8 cellular contexts compared by ENCODE assay signal in the genomic region with DNA sequence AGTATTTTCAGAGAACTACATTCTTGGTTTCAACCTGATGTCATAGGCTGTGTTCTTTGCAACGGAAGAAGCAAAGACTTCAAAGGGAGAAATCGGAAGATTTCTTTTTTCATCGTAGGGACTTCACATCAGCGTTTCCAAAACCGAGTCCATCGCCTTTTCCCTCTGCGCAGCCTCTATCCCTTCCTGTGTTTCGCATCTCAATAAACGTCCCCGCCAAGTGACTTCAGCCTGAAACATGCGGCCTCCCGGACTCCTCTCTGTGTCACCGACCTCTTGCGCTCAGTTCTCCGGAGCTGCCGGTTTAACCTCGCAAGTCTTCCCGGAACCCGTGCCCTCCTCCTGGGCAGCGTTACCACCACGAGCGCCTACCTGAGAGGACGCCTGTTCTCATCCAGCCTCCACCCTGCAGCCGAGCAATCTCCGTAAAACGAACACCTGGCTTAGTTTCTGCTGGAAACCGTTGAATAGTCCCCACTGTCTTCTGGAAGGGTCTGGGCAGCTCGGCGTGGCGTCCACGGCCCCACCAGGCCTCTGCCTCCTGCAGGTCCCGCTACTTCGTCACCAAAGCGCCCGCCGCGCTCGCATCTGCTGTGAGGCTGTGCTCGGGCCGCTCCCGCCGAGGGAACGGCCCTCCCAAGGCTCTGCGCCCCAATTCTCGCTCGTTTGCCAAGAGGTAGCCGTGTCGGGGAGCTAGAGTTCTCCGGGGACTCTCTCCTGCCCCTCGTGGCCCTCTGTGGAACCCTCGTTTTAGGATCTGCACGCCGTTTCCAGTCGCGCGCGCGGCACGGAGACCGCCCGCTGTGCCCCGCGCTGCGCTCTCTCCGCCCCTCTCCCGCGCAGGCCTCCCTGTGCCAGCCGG. TPM values are rescaled to one million over a fixed set of nuclear protein-coding genes. Genes with fewer than 3 reads are reported as not detected.
DNase-seq lines count a peak whose midpoint lies in the region; ATAC-seq and TF ChIP-seq lines count a peak whose summit lies in the region.

Gene GLB1L3 (plus strand): TSS at position 846 of the 862 bp plus-strand sequence. CDS start 362 bp downstream, outside the sequence.

- no peaks in the 10 kb centered on the region for H4K20me1 ChIP-seq in HCT116 (ENCODE audit: insufficient read depth)

- H3K36me3 Mint-ChIP-seq in type B pancreatic cell, result no peaks in the 10 kb centered on the region

- no peaks in the 10 kb centered on the region for H3K9me3 Mint-ChIP-seq in type B pancreatic cell

- peaks cover 16% of the 10 kb centered on the region for H3K4me1 Mint-ChIP-seq in type B pancreatic cell (ENCODE audit: unreplicated experiment)

- H3K9me3 ChIP-seq in HCT116 (ENCODE audit: control insufficient read depth in 1 of 2, insufficient read depth in 1 of 2, low read depth in 1 of 2, low read length in 2 of 2) (no peaks in the 10 kb centered on the region), parathyroid adenoma (ENCODE audit: control insufficient read depth, low read length) (no peaks in the 10 kb centered on the region), SJCRH30 (replicated peaks) (no peaks in the 10 kb centered on the region)

- DNase-seq in Daoy (ENCODE audit: low read depth) (peak; percentile 60), HCT116 (ENCODE audit: low read depth, low spot score) (no peak), NCI-H524 treated with DMSO at 0.1 percent for 48 hours (lab: John Stamatoyannopoulos, UW) (peak; percentile 43), glomerular visceral epithelial cell (ENCODE audit: extremely low spot score) (peak; percentile 9), type B pancreatic cell (ENCODE audit: extremely low spot score, unreplicated experiment) (no peak), SJCRH30 (no peak)
- peak; percentile 72 for DNase-seq in activated effector memory CD4-positive, alpha-beta T cell treated with Interleukin-2 at 50 U/mL for 16 hours

- H3K4me3 ChIP-seq in HCT116 (replicated peaks in 1 of 2; ENCODE audit: low read depth in 1 of 2, low read length in 2 of 2) (no peak within 1 kb of the TSS), parathyroid adenoma (ENCODE audit: low read depth, low read length) (no peak within 1 kb of the TSS), SJCRH30 (no peak within 1 kb of the TSS)

- H3K79me2 ChIP-seq in HCT116 (ENCODE audit: insufficient read depth, low read length) (no peaks in the 10 kb centered on the region), parathyroid adenoma (no peaks in the 10 kb centered on the region)

- H3K27me3 ChIP-seq in HCT116 (ENCODE audit: insufficient read depth, low read length), result no peaks in the 10 kb centered on the region
- H3K27me3 ChIP-seq in parathyroid adenoma (ENCODE audit: control insufficient read depth, insufficient read depth, low read length), result no peaks in the 10 kb centered on the region
- peaks cover 3% of the 10 kb centered on the region; the same call in 1 of the 2 replicates for H3K27me3 ChIP-seq in SJCRH30

- intact Hi-C loops in HCT116 (cut with micrococcal nuclease), result no loop called here

- H3K4me3 Mint-ChIP-seq in type B pancreatic cell, result peak within 1 kb of the TSS; percentile 86

- TF ChIP-seq CTCF in HCT116 (IDR thresholded peaks at IDR 0.05 in 2 of 3, conservative IDR thresholded peaks at IDR 0.05 in 1 of 3; ENCODE audit: borderline replicate concordance in 1 of 3, insufficient read depth in 1 of 3, low read depth in 2 of 3, low read length in 2 of 3) (no peak), parathyroid adenoma (IDR thresholded peaks at IDR 0.05) (no peak), type B pancreatic cell (conservative IDR thresholded peaks at IDR 0.05) (peak; percentile 63)

- peak; percentile 32; the same call in 1 of the 2 replicates for ATAC-seq in HCT116

- H2AFZ ChIP-seq in HCT116 (ENCODE audit: low read depth, low read length, poor library complexity, severe bottlenecking) (no peak within 1 kb of the TSS), parathyroid adenoma (peak within 1 kb of the TSS; percentile 60)

- H3K9me2 ChIP-seq in HCT116 (ENCODE audit: insufficient read depth), result no peaks in the 10 kb centered on the region

- POLR2A ChIA-PET in HCT116 (lab: Charles Lee), result no interaction called here

- H3K4me1 ChIP-seq in HCT116 (ENCODE audit: control insufficient read depth in 1 of 2, insufficient read depth in 2 of 2, low read length in 2 of 2), result no peaks in the 10 kb centered on the region
- no peaks in the 10 kb centered on the region for H3K4me1 ChIP-seq in parathyroid adenoma
- peaks cover 5% of the 10 kb centered on the region; the same call in 1 of the 2 replicates for H3K4me1 ChIP-seq in SJCRH30

- BruUV-seq in HCT116 (replicated peaks; lab: Mats Ljungman, UMichigan), result no TSS peak

- H3K9ac ChIP-seq in HCT116 (ENCODE audit: low read length), result no peak within 1 kb of the TSS
- no peak within 1 kb of the TSS for H3K9ac ChIP-seq in parathyroid adenoma

- H3K4me2 ChIP-seq in HCT116 (ENCODE audit: low read length), result no peak within 1 kb of the TSS
- H3K4me2 ChIP-seq in parathyroid adenoma (ENCODE audit: low read length), result peak within 1 kb of the TSS; percentile 51

- RAD21 ChIA-PET in HCT116 (lab: Charles Lee; ENCODE audit: low non-redundant PET in 1 of 2, low total read pairs in 2 of 2, uncharacterized antibody in 2 of 2, unreplicated experiment in 2 of 2), result no interaction called here

- no peak within 1 kb of the TSS for H3K27ac Mint-ChIP-seq in type B pancreatic cell

- CTCF ChIA-PET in HCT116 (lab: Charles Lee), result no interaction called here

- H3K27me3 Mint-ChIP-seq in type B pancreatic cell, result peaks cover 92% of the 10 kb centered on the region

- H3K27ac ChIP-seq in HCT116 (ENCODE audit: low read depth, low read length) (no peak within 1 kb of the TSS), parathyroid adenoma (no peak within 1 kb of the TSS), SJCRH30 (no peak within 1 kb of the TSS)

- no peak for TF ChIP-seq POLR2A in HCT116 (IDR thresholded peaks at IDR 0.05; ENCODE audit: borderline replicate concordance, extremely low read depth, insufficient read depth, insufficient read length)

- no peak for TF ChIP-seq RAD21 in HCT116 (IDR thresholded peaks at IDR 0.05; ENCODE audit: low read depth)

- no peaks in the 10 kb centered on the region for H3K36me3 ChIP-seq in HCT116 (ENCODE audit: control insufficient read depth in 1 of 2, insufficient read depth in 2 of 2, low read length in 2 of 2)
- no peaks in the 10 kb centered on the region for H3K36me3 ChIP-seq in parathyroid adenoma (ENCODE audit: control insufficient read depth, insufficient read depth, low read length)
- H3K36me3 ChIP-seq in SJCRH30, result no peaks in the 10 kb centered on the region

TF ChIP-seq in HCT116, 20 proteins besides CTCF, POLR2A, EP300 and RAD21 (continues in another document):
- no peak for TF ChIP-seq EZH2phosphoT487 (IDR thresholded peaks at IDR 0.05; ENCODE audit: borderline replicate concordance)
- no peak for TF ChIP-seq YY1 (IDR thresholded peaks at IDR 0.05; ENCODE audit: extremely low read depth, insufficient replicate concordance, low read depth, low read length)
- TF ChIP-seq SIN3A (IDR thresholded peaks at IDR 0.05; ENCODE audit: low read depth), result no peak
- no peak for TF ChIP-seq EZH2 (IDR thresholded peaks at IDR 0.05)
- no peak for TF ChIP-seq EGR1 (IDR thresholded peaks at IDR 0.05; ENCODE audit: low read depth)
- TF ChIP-seq, protein P1, sequence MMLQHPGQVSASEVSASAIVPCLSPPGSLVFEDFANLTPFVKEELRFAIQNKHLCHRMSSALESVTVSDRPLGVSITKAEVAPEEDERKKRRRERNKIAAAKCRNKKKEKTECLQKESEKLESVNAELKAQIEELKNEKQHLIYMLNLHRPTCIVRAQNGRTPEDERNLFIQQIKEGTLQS (IDR thresholded peaks at IDR 0.05), result no peak
- no peak for TF ChIP-seq JUND (IDR thresholded peaks at IDR 0.05)
- TF ChIP-seq FOSL1 (IDR thresholded peaks at IDR 0.05; ENCODE audit: low read depth), result no peak
- no peak for TF ChIP-seq ZNF274 (IDR thresholded peaks at IDR 0.05; ENCODE audit: low read depth, low read length)
- TF ChIP-seq SRF (IDR thresholded peaks at IDR 0.05; ENCODE audit: low read depth), result no peak
- TF ChIP-seq, protein P2, sequence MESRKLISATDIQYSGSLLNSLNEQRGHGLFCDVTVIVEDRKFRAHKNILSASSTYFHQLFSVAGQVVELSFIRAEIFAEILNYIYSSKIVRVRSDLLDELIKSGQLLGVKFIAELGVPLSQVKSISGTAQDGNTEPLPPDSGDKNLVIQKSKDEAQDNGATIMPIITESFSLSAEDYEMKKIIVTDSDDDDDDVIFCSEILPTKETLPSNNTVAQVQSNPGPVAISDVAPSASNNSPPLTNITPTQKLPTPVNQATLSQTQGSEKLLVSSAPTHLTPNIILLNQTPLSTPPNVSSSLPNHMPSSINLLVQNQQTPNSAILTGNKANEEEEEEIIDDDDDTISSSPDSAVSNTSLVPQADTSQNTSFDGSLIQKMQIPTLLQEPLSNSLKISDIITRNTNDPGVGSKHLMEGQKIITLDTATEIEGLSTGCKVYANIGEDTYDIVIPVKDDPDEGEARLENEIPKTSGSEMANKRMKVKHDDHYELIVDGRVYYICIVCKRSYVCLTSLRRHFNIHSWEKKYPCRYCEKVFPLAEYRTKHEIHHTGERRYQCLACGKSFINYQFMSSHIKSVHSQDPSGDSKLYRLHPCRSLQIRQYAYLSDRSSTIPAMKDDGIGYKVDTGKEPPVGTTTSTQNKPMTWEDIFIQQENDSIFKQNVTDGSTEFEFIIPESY (IDR thresholded peaks at IDR 0.05; ENCODE audit: extremely low read depth, insufficient replicate concordance, low read length), result no peak
- no peak for TF ChIP-seq POLR2AphosphoS5 (IDR thresholded peaks at IDR 0.05; ENCODE audit: low read depth, low read length)

RNA-seq across cellular contexts. Expression of gene GLB1L3, which starts in this region (rescaled TPM):
- total RNA-seq in Daoy (2014; rRNA removed; shearing (Covaris generic)), result 0.23 and 0.63 TPM in 2 replicates
- not detected for total RNA-seq in HCT116 (2021; ENCODE audit: unreplicated experiment)
- polyA plus RNA-seq in HCT116 (2012), result not detected in 2 replicates
- not detected in 2 replicates for total RNA-seq in type B pancreatic cell (ENCODE audit: low replicate concordance)
- total RNA-seq in SJCRH30 (2014; rRNA removed; shearing (Covaris generic)), result not detected in 2 replicates

Comparison
In these comparisons a context has a peak if more than half of its experiments do, and no peak if none do; other contexts are left out.
1. Peak in DNase-seq in Daoy; RNA of the gene not detected or under 1 TPM.
2. Peak in ATAC-seq in HCT116; RNA of the gene not detected or under 1 TPM.
3. DNase-seq: peak in NCI-H524 treated with DMSO at 0.1 percent for 48 hours (single experiment), activated effector memory CD4-positive, alpha-beta T cell treated with Interleukin-2 at 50 U/mL for 16 hours (single experiment) and glomerular visceral epithelial cell (single experiment); none in HCT116 (single experiment), type B pancreatic cell (single experiment) and SJCRH30 (0 of 2).